ENCODE assay signal across 1 cellular context in the genomic region with DNA sequence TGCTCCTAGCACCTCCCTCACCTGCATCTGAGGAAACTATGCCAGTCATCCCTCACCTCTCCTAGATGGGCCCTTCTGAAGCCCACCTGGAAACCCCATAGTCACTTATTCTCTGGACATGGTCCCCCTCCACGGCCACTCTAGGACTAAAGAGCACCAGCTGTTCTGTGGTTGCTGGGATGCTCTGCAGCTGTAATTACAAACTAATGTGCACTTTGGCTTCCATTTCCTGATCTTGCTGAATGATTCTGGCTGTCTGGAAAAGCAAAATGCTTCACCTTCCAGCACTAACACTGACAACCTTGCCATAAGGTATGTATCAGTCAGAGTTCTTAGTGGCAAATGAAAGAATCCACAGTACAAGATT.
TF ChIP-seq lines count a peak whose summit lies in the region.

No MANE protein-coding gene starts in this region.

TF ChIP-seq in SK-N-SH treated with all-trans-retinoic acid at 6 μM for 48 hours, 23 proteins besides CTCF, POLR2A, EP300 and RAD21 (continued from another document):
- TF ChIP-seq, protein P1, sequence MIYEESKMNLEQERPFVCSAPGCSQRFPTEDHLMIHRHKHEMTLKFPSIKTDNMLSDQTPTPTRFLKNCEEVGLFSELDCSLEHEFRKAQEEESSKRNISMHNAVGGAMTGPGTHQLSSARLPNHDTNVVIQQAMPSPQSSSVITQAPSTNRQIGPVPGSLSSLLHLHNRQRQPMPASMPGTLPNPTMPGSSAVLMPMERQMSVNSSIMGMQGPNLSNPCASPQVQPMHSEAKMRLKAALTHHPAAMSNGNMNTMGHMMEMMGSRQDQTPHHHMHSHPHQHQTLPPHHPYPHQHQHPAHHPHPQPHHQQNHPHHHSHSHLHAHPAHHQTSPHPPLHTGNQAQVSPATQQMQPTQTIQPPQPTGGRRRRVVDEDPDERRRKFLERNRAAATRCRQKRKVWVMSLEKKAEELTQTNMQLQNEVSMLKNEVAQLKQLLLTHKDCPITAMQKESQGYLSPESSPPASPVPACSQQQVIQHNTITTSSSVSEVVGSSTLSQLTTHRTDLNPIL (CRISPR knock-in tag; IDR thresholded peaks at IDR 0.05; ENCODE audit: low read depth) = no peak
- TF ChIP-seq SNAI2 (CRISPR knock-in tag; IDR thresholded peaks at IDR 0.05) (no peak), ESRRG (CRISPR knock-in tag; IDR thresholded peaks at IDR 0.05) (no peak), ARNTL (CRISPR knock-in tag; IDR thresholded peaks at IDR 0.05; ENCODE audit: borderline replicate concordance, low read depth) (no peak), TOX (CRISPR knock-in tag; IDR thresholded peaks at IDR 0.05; ENCODE audit: borderline replicate concordance) (no peak), ZC3H10 (CRISPR knock-in tag; IDR thresholded peaks at IDR 0.05) (no peak)
